8 cellular contexts compared by ENCODE assay signal in the genomic region with DNA sequence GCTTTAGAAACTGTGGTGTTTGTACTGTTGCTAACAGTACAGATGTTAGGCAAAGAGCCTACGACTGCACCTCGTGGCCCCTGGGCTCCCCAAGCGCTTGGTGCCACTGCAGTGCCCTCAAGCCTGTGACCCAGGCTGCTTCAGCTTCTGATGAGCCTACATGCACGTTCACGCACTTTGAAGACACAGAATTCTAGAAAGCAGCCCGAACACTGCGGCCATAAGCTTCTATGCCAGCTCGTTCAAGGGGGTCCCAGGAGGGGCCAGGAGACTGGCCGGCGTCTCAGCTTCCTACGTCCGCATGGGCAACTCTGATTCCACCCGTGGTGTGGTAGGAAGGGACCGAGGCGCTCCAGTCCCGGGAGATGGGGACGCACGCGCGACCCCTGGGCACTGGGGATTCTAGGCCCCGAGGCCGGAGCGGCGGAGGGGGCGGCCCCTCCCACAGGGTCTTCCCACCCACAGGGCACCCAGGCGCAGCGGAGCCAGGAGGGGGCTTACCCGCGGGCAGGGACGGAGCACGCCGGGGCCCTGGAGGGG. TPM values are rescaled to one million over a fixed set of nuclear protein-coding genes. Genes with fewer than 3 reads are reported as not detected.
DNase-seq lines count a peak whose midpoint lies in the region; ATAC-seq and TF ChIP-seq lines count a peak whose summit lies in the region.

No MANE protein-coding gene starts in this region.

- no peak for TF ChIP-seq CTCF in 22Rv1 (IDR thresholded peaks at IDR 0.05)

- H3K4me1 ChIP-seq in HUES48 (ENCODE audit: control insufficient read depth, insufficient read depth, low read length) (peaks cover 10% of the 10 kb centered on the region), mesodermal cell (ENCODE audit: control insufficient read depth, insufficient read depth, low read length, poor library complexity, severe bottlenecking) (peaks cover under 1% of the 10 kb centered on the region)

- intact Hi-C loops in posterior vena cava (cut with DNase I) = no loop called here

- H3K36me3 ChIP-seq in HUES48 (ENCODE audit: control insufficient read depth, insufficient read depth, low read length) = peaks cover 13% of the 10 kb centered on the region
- H3K36me3 ChIP-seq in mesodermal cell (ENCODE audit: control insufficient read depth, insufficient read depth, low read length) = no peaks in the 10 kb centered on the region

- no peaks in the 10 kb centered on the region for H3K9me3 ChIP-seq in HUES48 (ENCODE audit: control insufficient read depth, insufficient read depth, low read length)
- H3K9me3 ChIP-seq in mesodermal cell (ENCODE audit: control insufficient read depth, low read length) = no peaks in the 10 kb centered on the region

- H3K4me3 ChIP-seq in HUES48 (ENCODE audit: low read depth, low read length) = peak overlapping the region; percentile 70
- H3K4me3 ChIP-seq in mesodermal cell (ENCODE audit: extremely low read depth, insufficient read depth, low read length, poor library complexity, severe bottlenecking) = peak overlapping the region; percentile 51

- DNase-seq in cerebellar cortex (ENCODE audit: low spot score) (peak; percentile 41), posterior vena cava (ENCODE audit: low spot score) (no peak), inferior parietal cortex (ENCODE audit: extremely low spot score) (no peak), mucosa of gallbladder (ENCODE audit: low spot score) (no peak)

- WGBS in mesodermal cell (ENCODE audit: insufficient coverage in 2 of 2), 2 experiments = 16 to 19% methylated on average over 21 to 32 of the region's 32 CpGs

- ATAC-seq in GM21526 (IDR thresholded peaks at IDR 0.05; ENCODE audit: low FRiP score, unreplicated experiment) = no peak

- peak overlapping the region; percentile 80 for H3K27ac ChIP-seq in 22Rv1
- H3K27ac ChIP-seq in HUES48 (ENCODE audit: low read depth, low read length) = no peak overlapping the region
- H3K27ac ChIP-seq in mesodermal cell (ENCODE audit: low read depth, low read length, severe bottlenecking) = no peak overlapping the region

- H3K27me3 ChIP-seq in HUES48 (ENCODE audit: control insufficient read depth, insufficient read depth, low read length) = no peaks in the 10 kb centered on the region

- peak overlapping the region; percentile 11; the same call in 1 of the 2 replicates for H3K9ac ChIP-seq in HUES48 (ENCODE audit: low read depth, low read length)

RNA-seq across cellular contexts. Expression of gene MYO5C, which starts 0.7 kb away (rescaled TPM):
- 0.70 TPM for polyA plus RNA-seq in mesodermal cell (2013, experiment 1 of 2)
- 0.56 TPM for polyA plus RNA-seq in mesodermal cell (2013, experiment 2 of 2)
- total RNA-seq in posterior vena cava = 10 to 100 TPM in 1 of 2 donors, 1 to 10 TPM in 1; 8.6 to 11.1 TPM
- 40.1 TPM for total RNA-seq in mucosa of gallbladder
